ENCODE assay signal across 19 cellular contexts in genomic region chr2:603869-604268, GRCh38.
DNase-seq lines count a peak whose midpoint lies in the region; ATAC-seq, FAIRE-seq and TF ChIP-seq lines count a peak whose summit lies in the region.
"Had no signal": no experiment of that assay in that cellular context is flagged by ENCODE, and none has a peak within 500 bp of the region (broad histone marks: within the 10 kb centered on the region; RNA-seq: fewer than 3 reads in every experiment).

No MANE protein-coding gene starts in this region.

- H3K27ac ChIP-seq in HepG2 (ENCODE audit: extremely low read length, insufficient read depth, low read length) = no peak overlapping the region
- no peak overlapping the region for H3K27ac ChIP-seq in right lobe of liver
- H3K27ac ChIP-seq in mesendoderm (ENCODE audit: low read depth, low read length) = no peak overlapping the region
- H3K27ac ChIP-seq: RWPE1, SJSA1 had no signal

- intact Hi-C loops in HepG2 (cut with micrococcal nuclease; ENCODE audit: unreplicated experiment) = no loop called here
- intact Hi-C loops in right lobe of liver (cut with DNase I) = no loop called here
- intact Hi-C loops in activated T-helper 1 cell treated with anti-CD3 and anti-CD28 coated beads, Interleukin-12 subunit alpha, Interleukin-12 subunit beta, Interleukin-2, Interleukin-4 antibody, amounts not matched to agents 30 ng/mL and 10 ng/mL and 1 ng/mL, durations not matched to agents 14 hours and 24 hours and 36 hours (cut with micrococcal nuclease) = no loop called here

- H3K9me3 Mint-ChIP-seq in activated T-helper 1 cell treated with anti-CD3 and anti-CD28 coated beads, Interleukin-12 subunit alpha, Interleukin-12 subunit beta, Interleukin-2, Interleukin-4 antibody, amounts not matched to agents 30 ng/mL and 10 ng/mL and 1 ng/mL, durations not matched to agents 14 hours and 24 hours and 36 hours = no peaks in the 10 kb centered on the region

- no peaks in the 10 kb centered on the region for H3K4me1 Mint-ChIP-seq in activated T-helper 1 cell treated with anti-CD3 and anti-CD28 coated beads, Interleukin-12 subunit alpha, Interleukin-12 subunit beta, Interleukin-2, Interleukin-4 antibody, amounts not matched to agents 30 ng/mL and 10 ng/mL and 1 ng/mL, durations not matched to agents 14 hours and 24 hours and 36 hours (ENCODE audit: low read depth)
- H3K4me1 Mint-ChIP-seq: CD14-positive monocyte had no signal

- H2BK120ac ChIP-seq in mesendoderm (ENCODE audit: low read depth, low read length) = no peak overlapping the region

- ATAC-seq in HepG2 = peak; percentile 26; the same call in 2 of the 3 replicates
- ATAC-seq in right lobe of liver = no peak
- ATAC-seq in GM18502 (IDR thresholded peaks at IDR 0.05; ENCODE audit: poor library complexity, unreplicated experiment) = no peak
- ATAC-seq in HG02588 (IDR thresholded peaks at IDR 0.05; ENCODE audit: unreplicated experiment) = no peak
- ATAC-seq: K562 had no signal

- no peaks in the 10 kb centered on the region for H3K79me1 ChIP-seq in mesendoderm (ENCODE audit: low read length)

- no peak for TF ChIP-seq POLR2A in HepG2 (IDR thresholded peaks at IDR 0.05; ENCODE audit: insufficient read depth in 1 of 2, low read depth in 2 of 2, low read length in 2 of 2)
- TF ChIP-seq POLR2A in right lobe of liver (IDR thresholded peaks at IDR 0.05) = no peak

- no peaks in the 10 kb centered on the region for H3K27me3 Mint-ChIP-seq in activated T-helper 1 cell treated with anti-CD3 and anti-CD28 coated beads, Interleukin-12 subunit alpha, Interleukin-12 subunit beta, Interleukin-2, Interleukin-4 antibody, amounts not matched to agents 30 ng/mL and 10 ng/mL and 1 ng/mL, durations not matched to agents 14 hours and 24 hours and 36 hours (ENCODE audit: insufficient read depth)

- no peaks in the 10 kb centered on the region for H4K20me1 ChIP-seq in HepG2 (ENCODE audit: insufficient read depth, low read length)

- peaks cover 6 to 75% of the 10 kb centered on the region in 2 experiments; a peak in 4 of 5 replicates for H3K27me3 ChIP-seq in HepG2 (ENCODE audit: control insufficient read depth in 1 of 2, insufficient read depth in 2 of 2, low read length in 2 of 2)
- no peaks in the 10 kb centered on the region for H3K27me3 ChIP-seq in right lobe of liver
- H3K27me3 ChIP-seq in mesendoderm (ENCODE audit: insufficient read depth, low read length, poor library complexity) = no peaks in the 10 kb centered on the region

- H3K4ac ChIP-seq in mesendoderm (ENCODE audit: low read depth, low read length) = no peak overlapping the region

- H3K23ac ChIP-seq in mesendoderm (ENCODE audit: low read length) = no peak overlapping the region

- H3K36me3 ChIP-seq in HepG2 (replicated peaks in 1 of 2; ENCODE audit: control insufficient read depth in 1 of 2, insufficient read depth in 2 of 2, low read length in 2 of 2) (no peaks in the 10 kb centered on the region), right lobe of liver (no peaks in the 10 kb centered on the region), mesendoderm (ENCODE audit: control insufficient read depth, insufficient read depth, low read length) (no peaks in the 10 kb centered on the region)
- H3K36me3 ChIP-seq: SJSA1 had no signal

- no peak overlapping the region for H2BK15ac ChIP-seq in mesendoderm (replicated peaks; ENCODE audit: low read depth)

- POLR2A ChIA-PET in HepG2 (lab: Yijun Ruan, JAX) = no interaction called here

- no peaks in the 10 kb centered on the region for H3K9me3 ChIP-seq in HepG2 (ENCODE audit: low read length)
- H3K9me3 ChIP-seq in right lobe of liver = no peaks in the 10 kb centered on the region
- H3K9me3 ChIP-seq: SJSA1 had no signal

- H3K9ac ChIP-seq in HepG2 (ENCODE audit: insufficient read depth, low read depth, low read length) = no peak overlapping the region
- no peak overlapping the region for H3K9ac ChIP-seq in mesendoderm (ENCODE audit: low read length)

- H3K4me1 ChIP-seq in HepG2 (ENCODE audit: insufficient read depth, low read length) = no peaks in the 10 kb centered on the region
- no peaks in the 10 kb centered on the region for H3K4me1 ChIP-seq in right lobe of liver
- H3K4me1 ChIP-seq in mesendoderm (ENCODE audit: control insufficient read depth, low read depth, low read length) = no peaks in the 10 kb centered on the region
- H3K4me1 ChIP-seq: SJSA1 had no signal

- no peak overlapping the region for H3K4me3 Mint-ChIP-seq in activated T-helper 1 cell treated with anti-CD3 and anti-CD28 coated beads, Interleukin-12 subunit alpha, Interleukin-12 subunit beta, Interleukin-2, Interleukin-4 antibody, amounts not matched to agents 30 ng/mL and 10 ng/mL and 1 ng/mL, durations not matched to agents 14 hours and 24 hours and 36 hours
- H3K4me3 Mint-ChIP-seq: CD14-positive monocyte had no signal

- no peak for TF ChIP-seq RAD21 in HepG2 (CRISPR knock-in tag; IDR thresholded peaks at IDR 0.05)

- H3K18ac ChIP-seq in mesendoderm (ENCODE audit: low read length) = no peak overlapping the region

- DNase-seq in HepG2 (ENCODE audit: low spot score) (no peak), right lobe of liver (no peak), mesendoderm (peak; percentile 6)
- DNase-seq in activated T-helper 1 cell treated with anti-CD3 and anti-CD28 coated beads, Interleukin-12 subunit alpha, Interleukin-12 subunit beta, Interleukin-2, Interleukin-4 antibody, amounts not matched to agents 30 ng/mL and 10 ng/mL and 1 ng/mL, durations not matched to agents 14 hours and 24 hours and 36 hours (ENCODE audit: low spot score) = no peak
- no peak for DNase-seq in central memory CD4-positive, alpha-beta T cell
- DNase-seq: MV-4-11; NCI-H1417 treated with DMSO at 0.1 percent for 48 hours; NCI-H1930; NCI-H446 treated with DMSO at 0.1 percent for 48 hours; NK-92 treated with Interleukin-12 subunit alpha and Interleukin-12 subunit beta, amount 100 ng/mL, for 24 hours; OCI-M1 had no signal

- WGBS in HepG2 (ENCODE audit: low lambda C conversion rate) = 15% methylated on average over 8 of the region's 8 CpGs
- 64% methylated on average over 6 of the region's 8 CpGs for WGBS in right lobe of liver (ENCODE audit: insufficient coverage, low coverage, low lambda C conversion rate, missing lambda C conversion rate)
- WGBS in mesendoderm (ENCODE audit: extremely low coverage, insufficient coverage, low lambda C conversion rate) = no CpG with 5 or more reads among the region's 8 CpGs

- H4K5ac ChIP-seq in mesendoderm (ENCODE audit: low read length) = no peak overlapping the region

- FAIRE-seq in HepG2 (lab: Jason Lieb, UNC) = no peak
- FAIRE-seq: GM19239, H54, K562 had no signal

- TF ChIP-seq CTCF in HepG2 (CRISPR knock-in tag; IDR thresholded peaks at IDR 0.05) = no peak
- TF ChIP-seq CTCF in right lobe of liver (IDR thresholded peaks at IDR 0.05) = no peak

- H2AK5ac ChIP-seq in mesendoderm (ENCODE audit: low read length) = no peak overlapping the region

- no TSS peak for BruUV-seq in HepG2 (replicated peaks; lab: Mats Ljungman, UMichigan)

- H3K27ac Mint-ChIP-seq in activated T-helper 1 cell treated with anti-CD3 and anti-CD28 coated beads, Interleukin-12 subunit alpha, Interleukin-12 subunit beta, Interleukin-2, Interleukin-4 antibody, amounts not matched to agents 30 ng/mL and 10 ng/mL and 1 ng/mL, durations not matched to agents 14 hours and 24 hours and 36 hours = peak overlapping the region; percentile 1

- no peak overlapping the region for H3K56ac ChIP-seq in mesendoderm (ENCODE audit: low read length)

- TF ChIP-seq EP300 in HepG2 (IDR thresholded peaks at IDR 0.05; ENCODE audit: low read depth in 2 of 2, low read length in 2 of 2) (no peak), HepG2 (CRISPR knock-in tag; IDR thresholded peaks at IDR 0.05; ENCODE audit: borderline replicate concordance) (no peak)

- H2BK5ac ChIP-seq in mesendoderm (ENCODE audit: low read length) = no peak overlapping the region

- H3K4me2 ChIP-seq in HepG2 (ENCODE audit: low read depth, low read length) (no peak overlapping the region), mesendoderm (ENCODE audit: low read length) (no peak overlapping the region)

- H4K8ac ChIP-seq in mesendoderm (ENCODE audit: low read depth, low read length) = no peak overlapping the region

- in situ Hi-C loops in HepG2 (cut with HindIII; ENCODE audit: extremely low pct_ligation_motif_present, low pct_unique_long_range_greater_than_20kb) = no loop called here

- H3K79me2 ChIP-seq in HepG2 (ENCODE audit: insufficient read depth, low read length) (no peaks in the 10 kb centered on the region), mesendoderm (ENCODE audit: control insufficient read depth, insufficient read depth, low read length) (no peaks in the 10 kb centered on the region)

- H3K4me3 ChIP-seq in HepG2 (replicated peaks in 1 of 3; ENCODE audit: insufficient read depth in 1 of 3, low read depth in 2 of 3, low read length in 3 of 3) (no peak overlapping the region), right lobe of liver (no peak overlapping the region), mesendoderm (ENCODE audit: low read length) (no peak overlapping the region)
- H3K4me3 ChIP-seq: K562, SJSA1 had no signal

- H2AFZ ChIP-seq in HepG2 (ENCODE audit: low read length) = no peak overlapping the region

- H3K36me3 Mint-ChIP-seq in activated T-helper 1 cell treated with anti-CD3 and anti-CD28 coated beads, Interleukin-12 subunit alpha, Interleukin-12 subunit beta, Interleukin-2, Interleukin-4 antibody, amounts not matched to agents 30 ng/mL and 10 ng/mL and 1 ng/mL, durations not matched to agents 14 hours and 24 hours and 36 hours (ENCODE audit: low read depth) = no peaks in the 10 kb centered on the region
- H3K36me3 Mint-ChIP-seq: CD14-positive monocyte had no signal

- CTCF ChIA-PET in HepG2 (lab: Yijun Ruan, JAX; ENCODE audit: low intra/inter-chr PET ratio, low total read pairs) = no interaction called here

TF ChIP-seq in HepG2, 621 proteins besides CTCF, POLR2A, EP300 and RAD21 (continues in another document):
- TF ChIP-seq MNT (IDR thresholded peaks at IDR 0.05) = peak; percentile 38
